In the genomic region with DNA sequence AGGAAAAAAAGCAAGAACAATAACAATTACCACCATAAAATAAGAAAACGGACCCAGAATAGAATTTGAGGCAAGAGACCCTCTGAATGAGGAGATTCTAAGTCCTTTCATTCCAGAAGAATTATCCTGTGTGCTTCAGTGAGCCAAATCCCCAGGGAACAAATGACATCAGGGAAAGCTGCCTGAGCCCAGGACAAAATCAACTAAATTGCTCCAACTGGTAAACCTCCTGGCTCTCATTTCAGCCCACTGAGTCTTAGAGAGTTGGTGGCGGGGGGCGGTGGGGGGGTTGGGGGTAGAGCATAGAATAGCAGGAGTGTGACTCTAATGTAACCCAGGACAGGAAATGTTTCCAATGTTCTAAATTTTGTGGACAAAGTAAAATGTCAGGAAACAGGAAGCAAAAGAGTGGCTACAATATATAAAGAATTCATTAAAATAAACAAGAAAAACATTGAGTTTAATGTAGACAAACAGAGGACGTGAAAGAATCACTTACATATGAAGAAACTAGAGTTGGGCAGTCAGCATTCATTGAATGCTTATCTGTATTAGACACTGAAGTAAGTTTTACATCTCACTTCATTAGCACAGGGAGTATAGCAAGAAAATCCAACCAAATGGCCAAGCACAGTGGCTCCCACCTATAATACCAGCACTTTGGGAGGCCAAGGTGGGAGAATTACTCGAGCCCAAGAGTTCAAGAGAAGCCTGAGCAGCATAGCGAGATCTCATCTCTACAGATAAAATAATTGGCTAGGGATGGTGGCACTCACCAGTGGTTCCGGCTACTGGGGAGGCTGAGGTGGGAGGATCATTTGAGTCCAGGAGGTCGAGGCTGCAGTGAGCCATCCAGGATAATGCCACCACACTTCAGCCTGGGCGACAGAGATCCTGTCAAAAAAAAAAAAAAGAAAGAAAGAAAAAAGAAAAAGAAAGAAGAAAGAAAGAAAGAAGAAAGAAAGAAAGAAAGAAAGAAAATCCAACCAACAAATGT, we compare ENCODE assay signal across 19 cellular contexts.
DNase-seq lines count a peak whose midpoint lies in the region; ATAC-seq and TF ChIP-seq lines count a peak whose summit lies in the region.
"Had no signal": no experiment of that assay in that cellular context is flagged by ENCODE, and none has a peak within 500 bp of the region (broad histone marks: within the 10 kb centered on the region; RNA-seq: fewer than 3 reads in every experiment).

No MANE protein-coding gene starts in this region.

- BruUV-seq in HCT116 (replicated peaks; lab: Mats Ljungman, UMichigan) (no TSS peak), Panc1 (replicated peaks; lab: Mats Ljungman, UMichigan) (no TSS peak)

- RAD21 ChIA-PET in HCT116 (lab: Charles Lee; ENCODE audit: low non-redundant PET in 1 of 2, low total read pairs in 2 of 2, uncharacterized antibody in 2 of 2, unreplicated experiment in 2 of 2): no interaction called here

- no peaks in the 10 kb centered on the region for H3K79me2 ChIP-seq in HCT116 (ENCODE audit: insufficient read depth, low read length)

- H3K4me1 ChIP-seq in HCT116 (ENCODE audit: control insufficient read depth in 1 of 2, insufficient read depth in 2 of 2, low read length in 2 of 2) (peaks cover 27 to 57% of the 10 kb centered on the region in 2 experiments), Panc1 (ENCODE audit: control insufficient read depth, insufficient read depth, low read length) (peaks cover 47% of the 10 kb centered on the region), stomach (peaks cover 21 to 51% (median 35%) of the 10 kb centered on the region in 4 donors)

- peak overlapping the region; percentile 80; the same call in 1 of the 2 replicates for H3K4me2 ChIP-seq in HCT116 (ENCODE audit: low read length)

- POLR2A ChIA-PET in HCT116 (lab: Charles Lee): no interaction called here
- POLR2A ChIA-PET in Panc1 (lab: Charles Lee): no interaction called here

- H3K36me3 ChIP-seq in HCT116 (ENCODE audit: control insufficient read depth in 1 of 2, insufficient read depth in 2 of 2, low read length in 2 of 2) (no peaks in the 10 kb centered on the region), Panc1 (ENCODE audit: control insufficient read depth, insufficient read depth, low read length) (no peaks in the 10 kb centered on the region), stomach (no peaks in the 10 kb centered on the region)
- H3K36me3 ChIP-seq: pancreas had no signal

- H3K4me3 ChIP-seq in HCT116 (replicated peaks in 1 of 2; ENCODE audit: low read depth in 1 of 2, low read length in 2 of 2) (no peak overlapping the region), Panc1 (ENCODE audit: low read depth in 2 of 2, low read length in 2 of 2) (no peak overlapping the region), stomach (no peak overlapping the region)
- H3K4me3 ChIP-seq: pancreas, testis had no signal

- ATAC-seq in HCT116: no peak
- ATAC-seq in Panc1: no peak
- ATAC-seq in GM19035 (IDR thresholded peaks at IDR 0.05; ENCODE audit: unreplicated experiment): no peak
- ATAC-seq in GM19351 (IDR thresholded peaks at IDR 0.05; ENCODE audit: unreplicated experiment): no peak
- ATAC-seq: pancreas, sciatic nerve had no signal

- TF ChIP-seq CTCF in HCT116 (IDR thresholded peaks at IDR 0.05 in 2 of 3, conservative IDR thresholded peaks at IDR 0.05 in 1 of 3; ENCODE audit: borderline replicate concordance in 1 of 3, insufficient read depth in 1 of 3, low read depth in 2 of 3, low read length in 2 of 3): no peak
- TF ChIP-seq CTCF in Panc1 (IDR thresholded peaks at IDR 0.05): no peak
- TF ChIP-seq CTCF in stomach (IDR thresholded peaks at IDR 0.05): no peak

- intact Hi-C loops in HCT116 (cut with micrococcal nuclease): loop anchor here (5.0 to 10.0 kb wide), 2 partner anchors 111 to 138 kb away; no protein-coding TSS in a partner anchor
- intact Hi-C loops in Panc1 (cut with micrococcal nuclease; ENCODE audit: unreplicated experiment): no loop called here
- intact Hi-C loops in stomach (cut with DNase I; ENCODE audit: low total_unique reads): no loop called here

- CTCF ChIA-PET in HCT116 (lab: Charles Lee): no interaction called here
- CTCF ChIA-PET in Panc1 (lab: Charles Lee): no interaction called here

- H2AFZ ChIP-seq in HCT116 (ENCODE audit: low read depth, low read length, poor library complexity, severe bottlenecking): no peak overlapping the region

- no peaks in the 10 kb centered on the region for H3K27me3 ChIP-seq in HCT116 (ENCODE audit: insufficient read depth, low read length)
- no peaks in the 10 kb centered on the region for H3K27me3 ChIP-seq in Panc1 (ENCODE audit: control insufficient read depth, insufficient read depth, low read length)
- H3K27me3 ChIP-seq in layer of hippocampus (ENCODE audit: control insufficient read depth, insufficient read depth, low read length): no peaks in the 10 kb centered on the region
- H3K27me3 ChIP-seq in stomach: no peaks in the 10 kb centered on the region
- H3K27me3 ChIP-seq: pancreas, testis had no signal

- no peak overlapping the region for H3K9ac ChIP-seq in HCT116 (ENCODE audit: low read length)

- no peak for TF ChIP-seq EP300 in stomach (IDR thresholded peaks at IDR 0.05)

- H4K20me1 ChIP-seq in HCT116 (ENCODE audit: insufficient read depth): no peaks in the 10 kb centered on the region

- DNase-seq in HCT116 (ENCODE audit: low read depth, low spot score) (no peak), Panc1 (ENCODE audit: low read depth, low spot score) (no peak), stomach (no peak), iPS-NIHi11 (ENCODE audit: low spot score) (no peak), RPMI8226 (no peak)
- DNase-seq: activated CD4-positive, alpha-beta T cell treated with anti-CD3 and anti-CD28 coated beads for 48 hours; CD4-positive, alpha-beta memory T cell; effector memory CD4-positive, alpha-beta T cell; GF-D8; Karpas-422; naive B cell; NCI-H187; NK-92 treated with Interleukin-12 subunit alpha and Interleukin-12 subunit beta, amount 100 ng/mL, for 24 hours; testis had no signal

- H3K9me3 ChIP-seq in HCT116 (ENCODE audit: control insufficient read depth in 1 of 2, insufficient read depth in 1 of 2, low read depth in 1 of 2, low read length in 2 of 2): no peaks in the 10 kb centered on the region
- H3K9me3 ChIP-seq in Panc1 (ENCODE audit: control insufficient read depth, insufficient read depth, low read depth, low read length): no peaks in the 10 kb centered on the region
- no peaks in the 10 kb centered on the region for H3K9me3 ChIP-seq in stomach
- H3K9me3 ChIP-seq: pancreas, testis had no signal

- TF ChIP-seq RAD21 in HCT116 (IDR thresholded peaks at IDR 0.05; ENCODE audit: low read depth): no peak

- H3K27ac ChIP-seq in HCT116 (ENCODE audit: low read depth, low read length) (no peak overlapping the region), Panc1 (ENCODE audit: low read length) (peak overlapping the region; percentile 89), layer of hippocampus (ENCODE audit: low read depth, low read length) (peak overlapping the region; percentile 30), stomach (peak overlapping the region in 3 of 5 donors; percentile 8 to 84 (median 79))
- H3K27ac ChIP-seq: pancreas, testis had no signal

- in situ Hi-C loops in Panc1 (cut with HindIII; ENCODE audit: low pct_unique_long_range_greater_than_20kb, low sequenced_read_pairs): no loop called here

- TF ChIP-seq POLR2A in HCT116 (IDR thresholded peaks at IDR 0.05; ENCODE audit: borderline replicate concordance, extremely low read depth, insufficient read depth, insufficient read length) (no peak), stomach (IDR thresholded peaks at IDR 0.05) (no peak)

- WGBS in stomach, 5 donors: 73 to 89% (median 88%) methylated on average over 9 of the region's 9 CpGs

- H3K9me2 ChIP-seq in HCT116 (ENCODE audit: insufficient read depth): no peaks in the 10 kb centered on the region

TF ChIP-seq in HCT116, 20 proteins besides CTCF, POLR2A, EP300 and RAD21:
- no peak for TF ChIP-seq ELF1 (IDR thresholded peaks at IDR 0.05; ENCODE audit: borderline replicate concordance, low read depth)
- no peak for TF ChIP-seq YY1 (IDR thresholded peaks at IDR 0.05; ENCODE audit: extremely low read depth, insufficient replicate concordance, low read depth, low read length)
- TF ChIP-seq, protein P1, sequence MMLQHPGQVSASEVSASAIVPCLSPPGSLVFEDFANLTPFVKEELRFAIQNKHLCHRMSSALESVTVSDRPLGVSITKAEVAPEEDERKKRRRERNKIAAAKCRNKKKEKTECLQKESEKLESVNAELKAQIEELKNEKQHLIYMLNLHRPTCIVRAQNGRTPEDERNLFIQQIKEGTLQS (IDR thresholded peaks at IDR 0.05): no peak
- no peak for TF ChIP-seq EZH2 (IDR thresholded peaks at IDR 0.05)
- TF ChIP-seq ZNF274 (IDR thresholded peaks at IDR 0.05; ENCODE audit: low read depth, low read length): no peak
- no peak for TF ChIP-seq TCF7L2 (IDR thresholded peaks at IDR 0.05; ENCODE audit: borderline replicate concordance, extremely low read depth, insufficient read depth, insufficient read length)
- no peak for TF ChIP-seq JUND (IDR thresholded peaks at IDR 0.05)
